ENCODE assay signal across 1 cellular context in the genomic region with DNA sequence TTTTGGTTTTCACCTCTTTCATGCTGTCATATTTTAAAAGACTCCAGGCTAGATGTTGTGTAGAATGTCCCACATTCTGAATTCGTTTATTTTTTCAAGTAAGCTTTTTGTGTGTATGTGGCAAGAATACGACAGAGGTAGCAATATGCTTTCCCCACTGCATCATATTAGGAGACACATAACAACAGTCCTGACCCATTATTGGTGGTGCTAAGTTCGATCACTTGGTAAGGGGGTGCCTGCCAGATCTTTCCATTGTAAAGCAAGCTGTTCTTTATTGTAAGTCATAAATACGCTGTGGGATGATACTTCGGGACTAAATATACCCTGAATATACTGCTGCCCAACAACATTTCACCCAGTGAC.
TF ChIP-seq lines count a peak whose summit lies in the region.

No MANE protein-coding gene starts in this region.

TF ChIP-seq in HepG2, 621 proteins besides CTCF, POLR2A, EP300 and RAD21 (continued from another document):
- no peak for TF ChIP-seq KLF6 (CRISPR knock-in tag; IDR thresholded peaks at IDR 0.05)
- TF ChIP-seq ZBTB42 (CRISPR knock-in tag; IDR thresholded peaks at IDR 0.05) = no peak
- no peak for TF ChIP-seq JUN (CRISPR knock-in tag; IDR thresholded peaks at IDR 0.05)
- TF ChIP-seq ZSCAN20 (CRISPR knock-in tag; IDR thresholded peaks at IDR 0.05; ENCODE audit: borderline replicate concordance) = no peak
- no peak for TF ChIP-seq ZBTB38 (CRISPR knock-in tag; IDR thresholded peaks at IDR 0.05)
- TF ChIP-seq PCBP1 (IDR thresholded peaks at IDR 0.05; ENCODE audit: borderline replicate concordance, low read depth, low read length) = no peak
- TF ChIP-seq, protein P1, sequence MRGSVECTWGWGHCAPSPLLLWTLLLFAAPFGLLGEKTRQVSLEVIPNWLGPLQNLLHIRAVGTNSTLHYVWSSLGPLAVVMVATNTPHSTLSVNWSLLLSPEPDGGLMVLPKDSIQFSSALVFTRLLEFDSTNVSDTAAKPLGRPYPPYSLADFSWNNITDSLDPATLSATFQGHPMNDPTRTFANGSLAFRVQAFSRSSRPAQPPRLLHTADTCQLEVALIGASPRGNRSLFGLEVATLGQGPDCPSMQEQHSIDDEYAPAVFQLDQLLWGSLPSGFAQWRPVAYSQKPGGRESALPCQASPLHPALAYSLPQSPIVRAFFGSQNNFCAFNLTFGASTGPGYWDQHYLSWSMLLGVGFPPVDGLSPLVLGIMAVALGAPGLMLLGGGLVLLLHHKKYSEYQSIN (CRISPR knock-in tag; IDR thresholded peaks at IDR 0.05; ENCODE audit: borderline replicate concordance) = no peak
- TF ChIP-seq ZNF263 (CRISPR knock-in tag; IDR thresholded peaks at IDR 0.05) = no peak
- no peak for TF ChIP-seq ZNF274 (CRISPR knock-in tag; IDR thresholded peaks at IDR 0.05)
- no peak for TF ChIP-seq KLF16 (CRISPR knock-in tag; IDR thresholded peaks at IDR 0.05)
- no peak for TF ChIP-seq SNAI1 (CRISPR knock-in tag; IDR thresholded peaks at IDR 0.05; ENCODE audit: borderline replicate concordance)
- TF ChIP-seq SMYD3 (CRISPR knock-in tag; IDR thresholded peaks at IDR 0.05) = 0 out of 2 replicates have a peak, but pooled peaks have one; percentile 5
- TF ChIP-seq, protein P2, sequence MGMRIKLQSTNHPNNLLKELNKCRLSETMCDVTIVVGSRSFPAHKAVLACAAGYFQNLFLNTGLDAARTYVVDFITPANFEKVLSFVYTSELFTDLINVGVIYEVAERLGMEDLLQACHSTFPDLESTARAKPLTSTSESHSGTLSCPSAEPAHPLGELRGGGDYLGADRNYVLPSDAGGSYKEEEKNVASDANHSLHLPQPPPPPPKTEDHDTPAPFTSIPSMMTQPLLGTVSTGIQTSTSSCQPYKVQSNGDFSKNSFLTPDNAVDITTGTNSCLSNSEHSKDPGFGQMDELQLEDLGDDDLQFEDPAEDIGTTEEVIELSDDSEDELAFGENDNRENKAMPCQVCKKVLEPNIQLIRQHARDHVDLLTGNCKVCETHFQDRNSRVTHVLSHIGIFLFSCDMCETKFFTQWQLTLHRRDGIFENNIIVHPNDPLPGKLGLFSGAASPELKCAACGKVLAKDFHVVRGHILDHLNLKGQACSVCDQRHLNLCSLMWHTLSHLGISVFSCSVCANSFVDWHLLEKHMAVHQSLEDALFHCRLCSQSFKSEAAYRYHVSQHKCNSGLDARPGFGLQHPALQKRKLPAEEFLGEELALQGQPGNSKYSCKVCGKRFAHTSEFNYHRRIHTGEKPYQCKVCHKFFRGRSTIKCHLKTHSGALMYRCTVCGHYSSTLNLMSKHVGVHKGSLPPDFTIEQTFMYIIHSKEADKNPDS (CRISPR knock-in tag; IDR thresholded peaks at IDR 0.05) = no peak
- no peak for TF ChIP-seq KDM6A (CRISPR knock-in tag; IDR thresholded peaks at IDR 0.05; ENCODE audit: low read depth)
- no peak for TF ChIP-seq ZNF670 (CRISPR knock-in tag; IDR thresholded peaks at IDR 0.05; ENCODE audit: borderline replicate concordance)
- no peak for TF ChIP-seq ZFP62 (CRISPR knock-in tag; IDR thresholded peaks at IDR 0.05)
- no peak for TF ChIP-seq ZNF772 (CRISPR knock-in tag; IDR thresholded peaks at IDR 0.05)
- TF ChIP-seq ZNF207 (IDR thresholded peaks at IDR 0.05; ENCODE audit: borderline replicate concordance) = no peak
- no peak for TF ChIP-seq ZNF619 (CRISPR knock-in tag; IDR thresholded peaks at IDR 0.05)
- TF ChIP-seq, protein P3, sequence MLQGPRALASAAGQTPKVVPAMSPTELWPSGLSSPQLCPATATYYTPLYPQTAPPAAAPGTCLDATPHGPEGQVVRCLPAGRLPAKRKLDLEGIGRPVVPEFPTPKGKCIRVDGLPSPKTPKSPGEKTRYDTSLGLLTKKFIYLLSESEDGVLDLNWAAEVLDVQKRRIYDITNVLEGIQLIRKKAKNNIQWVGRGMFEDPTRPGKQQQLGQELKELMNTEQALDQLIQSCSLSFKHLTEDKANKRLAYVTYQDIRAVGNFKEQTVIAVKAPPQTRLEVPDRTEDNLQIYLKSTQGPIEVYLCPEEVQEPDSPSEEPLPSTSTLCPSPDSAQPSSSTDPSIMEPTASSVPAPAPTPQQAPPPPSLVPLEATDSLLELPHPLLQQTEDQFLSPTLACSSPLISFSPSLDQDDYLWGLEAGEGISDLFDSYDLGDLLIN (CRISPR knock-in tag; IDR thresholded peaks at IDR 0.05; ENCODE audit: borderline replicate concordance) = no peak
- TF ChIP-seq RFX1 (IDR thresholded peaks at IDR 0.05) = no peak
- TF ChIP-seq, protein P4, sequence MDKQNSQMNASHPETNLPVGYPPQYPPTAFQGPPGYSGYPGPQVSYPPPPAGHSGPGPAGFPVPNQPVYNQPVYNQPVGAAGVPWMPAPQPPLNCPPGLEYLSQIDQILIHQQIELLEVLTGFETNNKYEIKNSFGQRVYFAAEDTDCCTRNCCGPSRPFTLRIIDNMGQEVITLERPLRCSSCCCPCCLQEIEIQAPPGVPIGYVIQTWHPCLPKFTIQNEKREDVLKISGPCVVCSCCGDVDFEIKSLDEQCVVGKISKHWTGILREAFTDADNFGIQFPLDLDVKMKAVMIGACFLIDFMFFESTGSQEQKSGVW (CRISPR knock-in tag; IDR thresholded peaks at IDR 0.05; ENCODE audit: borderline replicate concordance) = no peak
- no peak for TF ChIP-seq NFRKB (IDR thresholded peaks at IDR 0.05)
- TF ChIP-seq IRF2 (CRISPR knock-in tag; IDR thresholded peaks at IDR 0.05) = no peak
- no peak for TF ChIP-seq SIX4 (CRISPR knock-in tag; IDR thresholded peaks at IDR 0.05)
- TF ChIP-seq DPF2 (CRISPR knock-in tag; IDR thresholded peaks at IDR 0.05; ENCODE audit: borderline replicate concordance, low read depth) = 0 out of 2 replicates have a peak, but pooled peaks have one; percentile 21
